Comparison of ENCODE assay signal across 1 cellular context in genomic region chr3:45145681-45146614, GRCh38.
A peak's percentile ranks its signal among the peaks of the same experiment; 100 is the strongest.
TF ChIP-seq lines count a peak whose summit lies in the region.

CDCP1 (minus strand) TSS chr3:45146378; CDS start chr3:45146287, 91 bp downstream.

TF ChIP-seq in GM12878, 131 proteins besides CTCF, POLR2A, EP300 and RAD21:
- no peak for TF ChIP-seq ZBTB4 (CRISPR knock-in tag; IDR thresholded peaks at IDR 0.05)
- TF ChIP-seq BMI1 (IDR thresholded peaks at IDR 0.05; ENCODE audit: borderline replicate concordance) = no peak
- TF ChIP-seq DPF2 (IDR thresholded peaks at IDR 0.05) = no peak
- no peak for TF ChIP-seq PML (IDR thresholded peaks at IDR 0.05; ENCODE audit: low read length)
- TF ChIP-seq IKZF1 (conservative IDR thresholded peaks at IDR 0.05) = peak; percentile 29; the same call in 1 of the 2 replicates
- TF ChIP-seq NBN (IDR thresholded peaks at IDR 0.05) = no peak
- TF ChIP-seq CHD4 (IDR thresholded peaks at IDR 0.05) = no peak
- no peak for TF ChIP-seq USF1 (IDR thresholded peaks at IDR 0.05; ENCODE audit: borderline replicate concordance, extremely low read length, insufficient read depth, low read depth, low read length)
- no peak for TF ChIP-seq POLR2AphosphoS5 (IDR thresholded peaks at IDR 0.05; ENCODE audit: low read length)
- no peak for TF ChIP-seq ZNF622 (IDR thresholded peaks at IDR 0.05)
- TF ChIP-seq BHLHE40 (IDR thresholded peaks at IDR 0.05; ENCODE audit: borderline replicate concordance in 1 of 2, low read depth in 2 of 2, low read length in 1 of 2) = peak in 1 of 2 experiments; percentile 82; a peak in 2 of 4 replicates
- TF ChIP-seq NR2C2 (IDR thresholded peaks at IDR 0.05; ENCODE audit: borderline replicate concordance, control insufficient read depth, insufficient read length, low read depth) = no peak
- TF ChIP-seq SMARCA5 (IDR thresholded peaks at IDR 0.05) = no peak
- TF ChIP-seq YY1 (IDR thresholded peaks at IDR 0.05; ENCODE audit: low read depth, low read length) = no peak
- no peak for TF ChIP-seq HDGF (IDR thresholded peaks at IDR 0.05)
- TF ChIP-seq GABPA (IDR thresholded peaks at IDR 0.05; ENCODE audit: low read depth) = no peak
- TF ChIP-seq, protein P1, sequence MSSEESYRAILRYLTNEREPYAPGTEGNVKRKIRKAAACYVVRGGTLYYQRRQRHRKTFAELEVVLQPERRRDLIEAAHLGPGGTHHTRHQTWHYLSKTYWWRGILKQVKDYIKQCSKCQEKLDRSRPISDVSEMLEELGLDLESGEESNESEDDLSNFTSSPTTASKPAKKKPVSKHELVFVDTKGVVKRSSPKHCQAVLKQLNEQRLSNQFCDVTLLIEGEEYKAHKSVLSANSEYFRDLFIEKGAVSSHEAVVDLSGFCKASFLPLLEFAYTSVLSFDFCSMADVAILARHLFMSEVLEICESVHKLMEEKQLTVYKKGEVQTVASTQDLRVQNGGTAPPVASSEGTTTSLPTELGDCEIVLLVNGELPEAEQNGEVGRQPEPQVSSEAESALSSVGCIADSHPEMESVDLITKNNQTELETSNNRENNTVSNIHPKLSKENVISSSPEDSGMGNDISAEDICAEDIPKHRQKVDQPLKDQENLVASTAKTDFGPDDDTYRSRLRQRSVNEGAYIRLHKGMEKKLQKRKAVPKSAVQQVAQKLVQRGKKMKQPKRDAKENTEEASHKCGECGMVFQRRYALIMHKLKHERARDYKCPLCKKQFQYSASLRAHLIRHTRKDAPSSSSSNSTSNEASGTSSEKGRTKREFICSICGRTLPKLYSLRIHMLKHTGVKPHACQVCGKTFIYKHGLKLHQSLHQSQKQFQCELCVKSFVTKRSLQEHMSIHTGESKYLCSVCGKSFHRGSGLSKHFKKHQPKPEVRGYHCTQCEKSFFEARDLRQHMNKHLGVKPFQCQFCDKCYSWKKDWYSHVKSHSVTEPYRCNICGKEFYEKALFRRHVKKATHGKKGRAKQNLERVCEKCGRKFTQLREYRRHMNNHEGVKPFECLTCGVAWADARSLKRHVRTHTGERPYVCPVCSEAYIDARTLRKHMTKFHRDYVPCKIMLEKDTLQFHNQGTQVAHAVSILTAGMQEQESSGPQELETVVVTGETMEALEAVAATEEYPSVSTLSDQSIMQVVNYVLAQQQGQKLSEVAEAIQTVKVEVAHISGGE (CRISPR knock-in tag; IDR thresholded peaks at IDR 0.05) = no peak
- no peak for TF ChIP-seq TBL1XR1 (IDR thresholded peaks at IDR 0.05; ENCODE audit: low read depth, low read length)
- TF ChIP-seq BCL11A (IDR thresholded peaks at IDR 0.05; ENCODE audit: low read depth, low read length) = no peak
- peak; percentile 41; the same call in 1 of the 2 replicates for TF ChIP-seq LARP7 (IDR thresholded peaks at IDR 0.05)
- no peak for TF ChIP-seq ESRRA (IDR thresholded peaks at IDR 0.05; ENCODE audit: low read length)
- no peak for TF ChIP-seq NRF1 (conservative IDR thresholded peaks at IDR 0.05; ENCODE audit: low read depth, low read length)
- no peak for TF ChIP-seq YBX1 (IDR thresholded peaks at IDR 0.05)
- no peak for TF ChIP-seq RCOR1 (conservative IDR thresholded peaks at IDR 0.05; ENCODE audit: low read depth, low read length)
